Comparison of ENCODE assay signal across 8 cellular contexts in genomic region chr18:8704361-8705279, GRCh38. TPM values are rescaled to one million over a fixed set of nuclear protein-coding genes. Genes with fewer than 3 reads are reported as not detected.
DNase-seq lines count a peak whose midpoint lies in the region; ATAC-seq and TF ChIP-seq lines count a peak whose summit lies in the region.

No MANE protein-coding gene starts in this region.

- H3K4me1 ChIP-seq in BE2C (no peaks in the 10 kb centered on the region), right lobe of liver (peaks cover 0 to 17% (median 4%) of the 10 kb centered on the region in 4 donors)

- TF ChIP-seq POLR2A in right lobe of liver (IDR thresholded peaks at IDR 0.05): peak; percentile 58

- H3K27me3 ChIP-seq in BE2C (no peaks in the 10 kb centered on the region), right lobe of liver (no peaks in the 10 kb centered on the region)

- ATAC-seq in GM19372 (IDR thresholded peaks at IDR 0.05; ENCODE audit: low read depth, unreplicated experiment): peak; percentile 85
- ATAC-seq in HG03469 (IDR thresholded peaks at IDR 0.05; ENCODE audit: unreplicated experiment): peak; percentile 74
- ATAC-seq in right lobe of liver: peak; percentile 92 to 95 (median 94)

- intact Hi-C loops in right lobe of liver (cut with DNase I): loop anchor here (5.0 to 10.0 kb wide), 2 partner anchors 278 to 280 kb away; no protein-coding TSS in a partner anchor

- H3K27ac ChIP-seq in right lobe of liver: peak overlapping the region; percentile 70 to 72 (median 72)

- H3K9me3 ChIP-seq in BE2C (no peaks in the 10 kb centered on the region), right lobe of liver (no peaks in the 10 kb centered on the region)

- no peak for TF ChIP-seq CTCF in BE2C (IDR thresholded peaks at IDR 0.05; ENCODE audit: low read depth, low read length)
- no peak for TF ChIP-seq CTCF in right lobe of liver (IDR thresholded peaks at IDR 0.05)

- 3% methylated on average over 29 of the region's 71 CpGs for WGBS in right lobe of liver (ENCODE audit: insufficient coverage, low coverage, low lambda C conversion rate, missing lambda C conversion rate)

- peak; percentile 87 for DNase-seq in BE2C
- peak; percentile 40 to 91 for DNase-seq in NCI-H526 (lab: John Stamatoyannopoulos, UW)
- peak; percentile 79 to 84 for DNase-seq in activated CD4-positive, alpha-beta T cell treated with anti-CD3 and anti-CD28 coated beads, Interleukin-2, amount 50 U/mL, for 4 hours
- DNase-seq in dermis blood vessel endothelial cell: peak; percentile 94
- peak; percentile 92 to 95 (median 93) for DNase-seq in right lobe of liver
- DNase-seq in stimulated activated CD4-positive, alpha-beta T cell treated with anti-CD3 and anti-CD28 coated beads, Interleukin-4, amount 100 ng/mL, for 1 hour: peak; percentile 89

- H3K36me3 ChIP-seq in BE2C: no peaks in the 10 kb centered on the region
- no peaks in the 10 kb centered on the region for H3K36me3 ChIP-seq in right lobe of liver

- H3K4me3 ChIP-seq in BE2C (ENCODE audit: low read depth, low read length) (peak overlapping the region; percentile 49), right lobe of liver (peak overlapping the region; percentile 67 to 81 (median 77))

RNA-seq across cellular contexts. Expression of gene MTCL1, which starts 0.7 kb away (rescaled TPM):
- 12.3 TPM for polyA plus RNA-seq in BE2C (2012; ENCODE audit: insufficient read depth, insufficient read length, low read depth)
- total RNA-seq in dermis blood vessel endothelial cell (11.7 and 16.7 TPM in 2 replicates), right lobe of liver (1 to 10 TPM; 1.4 to 7.4 (median 3.6) TPM)

Comparison
In these comparisons a context has a peak if more than half of its experiments do, and no peak if none do; other contexts are left out.
1. Peak in every context shown above with its lines: DNase-seq, ATAC-seq, H3K4me3 ChIP-seq and H3K27ac ChIP-seq.